34 cellular contexts compared by ENCODE assay signal in the genomic region with DNA sequence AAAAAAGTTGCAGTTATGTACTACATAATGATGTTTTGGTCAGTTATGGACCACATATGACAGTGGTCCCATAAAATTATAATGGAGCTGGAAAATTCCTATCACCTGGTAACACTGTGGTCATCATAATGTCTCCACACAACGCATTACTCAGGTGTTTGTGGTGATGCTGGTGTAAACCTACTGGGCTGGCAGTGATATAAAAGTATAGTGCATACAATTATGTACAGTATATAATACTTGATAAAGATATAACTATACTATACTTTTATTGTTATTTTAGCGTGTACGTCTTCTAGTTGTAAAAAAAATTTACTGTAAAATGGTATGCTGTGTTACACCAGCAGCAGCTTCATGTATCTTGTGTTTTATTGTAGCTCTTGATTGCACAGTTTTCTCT.
"Had no signal": no experiment of that assay in that cellular context is flagged by ENCODE, and none has a peak within 500 bp of the region (broad histone marks: within the 10 kb centered on the region; RNA-seq: fewer than 3 reads in every experiment).

No MANE protein-coding gene starts in this region.

- H3K4me3 ChIP-seq: adrenal gland, body of pancreas, breast epithelium had no signal

- H3K36me3 ChIP-seq: adrenal gland, brain microvascular endothelial cell, breast epithelium had no signal

- DNase-seq: activated B cell treated with CpG ODN at 0.5 μM for 24 hours; activated CD4-positive, alpha-beta memory T cell treated with anti-CD3 and anti-CD28 coated beads for 36 hours; activated CD4-positive, alpha-beta T cell treated with anti-CD3 and anti-CD28 coated beads for 4 hours; activated CD4-positive, alpha-beta T cell treated with anti-CD3 and anti-CD28 coated beads, Interleukin-2, amount 10 ng/mL, durations not matched to agents 24 days and 14 days; activated CD4-positive, alpha-beta T cell treated with anti-CD3 and anti-CD28 coated beads, Interleukin-2, amount 50 U/mL, for 1 hour; activated CD4-positive, alpha-beta T cell treated with anti-CD3 and anti-CD28 coated beads, Interleukin-2, amount 50 U/mL, for 4 hours; activated CD4-positive, CD25-positive, alpha-beta regulatory T cell treated with anti-CD3 and anti-CD28 coated beads, Interleukin-2, amount 50 U/mL, for 72 hours; activated CD8-positive, alpha-beta memory T cell treated with anti-CD3 and anti-CD28 coated beads, Interleukin-2, amount 50 U/mL, for 4 hours; activated CD8-positive, alpha-beta T cell treated with anti-CD3 and anti-CD28 coated beads for 36 hours; activated effector memory CD4-positive, alpha-beta T cell treated with anti-CD3 and anti-CD28 coated beads, Interleukin-2, amount 50 U/mL, for 16 hours; activated gamma-delta T cell treated with Interleukin-2 at 50 U/mL for 16 hours; activated naive CD4-positive, alpha-beta T cell; activated naive CD4-positive, alpha-beta T cell treated with anti-CD3 and anti-CD28 coated beads for 36 hours; activated naive CD4-positive, alpha-beta T cell treated with anti-CD3 and anti-CD28 coated beads, Interleukin-2, amount 50 U/mL, for 16 hours; activated naive CD8-positive, alpha-beta T cell treated with anti-CD3 and anti-CD28 coated beads for 36 hours; activated T-cell treated with anti-CD3 and anti-CD28 coated beads for 4 hours; activated T-cell treated with anti-CD3 and anti-CD28 coated beads, Interleukin-2, amount 50 U/mL, for 1 hour; activated T-cell treated with anti-CD3 and anti-CD28 coated beads, Interleukin-2, amount 50 U/mL, for 4 hours; activated T-cell treated with anti-CD3 and anti-CD28 coated beads, Interleukin-2, amount 50 U/mL, for 72 hours; adrenal gland; amniotic stem cell; aorta; body of pancreas; brain microvascular endothelial cell; central memory CD4-positive, alpha-beta T cell; T-helper 1 cell; T-helper 2 cell; T-helper 9 cell had no signal

- FAIRE-seq: astrocyte, TTC549 had no signal

- H3K4me1 ChIP-seq: adrenal gland, body of pancreas, breast epithelium had no signal

- H3K9me3 ChIP-seq: adrenal gland, body of pancreas, breast epithelium had no signal

- ATAC-seq: activated CD8-positive, alpha-beta T cell treated with anti-CD3 and anti-CD28 coated beads for 36 hours; activated naive CD4-positive, alpha-beta T cell treated with anti-CD3 and anti-CD28 coated beads, Interleukin-2, amount 50 U/mL, for 72 hours; activated T-cell treated with anti-CD3 and anti-CD28 coated beads, Interleukin-2, amount 50 U/mL, for 4 hours; activated T-cell treated with anti-CD3 and anti-CD28 coated beads, Interleukin-2, amount 50 U/mL, for 72 hours; activated T-helper 17 cell treated with anti-CD3 and anti-CD28 coated beads, Interleukin-2, amount 50 U/mL, for 72 hours; body of pancreas had no signal

- H3K27me3 ChIP-seq: adrenal gland, body of pancreas, brain microvascular endothelial cell, breast epithelium had no signal

- H3K27ac ChIP-seq: adrenal gland, body of pancreas, brain microvascular endothelial cell, breast epithelium, VCaP had no signal
